ENCODE assay signal across 10 cellular contexts in genomic region chr4:138113819-138114415, GRCh38.
DNase-seq lines count a peak whose midpoint lies in the region; ATAC-seq, FAIRE-seq and TF ChIP-seq lines count a peak whose summit lies in the region.
"Had no signal": no experiment of that assay in that cellular context is flagged by ENCODE, and none has a peak within 500 bp of the region (broad histone marks: within the 10 kb centered on the region; RNA-seq: fewer than 3 reads in every experiment).

No MANE protein-coding gene starts in this region.

- TF ChIP-seq CTCF in AG10803 (conservative IDR thresholded peaks at IDR 0.05; ENCODE audit: low read length), result no peak

- no peak overlapping the region for H3K4me3 ChIP-seq in AG10803 (ENCODE audit: low read length)

- peak; percentile 21 for ATAC-seq in GM21390 (IDR thresholded peaks at IDR 0.05; ENCODE audit: unreplicated experiment)
- peak; percentile 26 for ATAC-seq in HG03378 (IDR thresholded peaks at IDR 0.05; ENCODE audit: unreplicated experiment)
- ATAC-seq in GM19035 (IDR thresholded peaks at IDR 0.05; ENCODE audit: unreplicated experiment), result no peak

- no peak for FAIRE-seq in HTR-8/SVneo (lab: Jason Lieb, UNC)

- DNase-seq in AG10803 (ENCODE audit: low read depth) (peak; percentile 61), dedifferentiated amniotic fluid mesenchymal stem cell (ENCODE audit: extremely low spot score) (peak; percentile 70), HTR-8/SVneo (ENCODE audit: insufficient read length, low spot score) (no peak), T-helper 1 cell (no peak)
- DNase-seq in stimulated activated CD4-positive, alpha-beta T cell treated with anti-CD3 and anti-CD28 coated beads, Interleukin-4, amount 100 ng/mL, for 1 hour, result no peak
- DNase-seq: activated CD4-positive, alpha-beta T cell treated with anti-CD3 and anti-CD28 coated beads, Interleukin-2, amount 10 ng/mL, durations not matched to agents 7 days and 5 days; NK-92 treated with Interleukin-12 subunit alpha and Interleukin-12 subunit beta, amount 100 ng/mL, for 24 hours had no signal

Comparison
In these comparisons a context has a peak if more than half of its experiments do, and no peak if none do; other contexts are left out.
1. DNase-seq: peak in AG10803 (single experiment) and dedifferentiated amniotic fluid mesenchymal stem cell (single experiment); none in stimulated activated CD4-positive, alpha-beta T cell treated with anti-CD3 and anti-CD28 coated beads, Interleukin-4, amount 100 ng/mL, for 1 hour (single experiment), HTR-8/SVneo (single experiment) and T-helper 1 cell (0 of 5).